Comparison of ENCODE assay signal across 18 cellular contexts in genomic region chr20:43680976-43681375, GRCh38. TPM values are rescaled to one million over a fixed set of nuclear protein-coding genes. Genes with fewer than 3 reads are reported as not detected.
A peak's percentile ranks its signal among the peaks of the same experiment; 100 is the strongest.
DNase-seq lines count a peak whose midpoint lies in the region; ATAC-seq and TF ChIP-seq lines count a peak whose summit lies in the region.
"Had no signal": no experiment of that assay in that cellular context is flagged by ENCODE, and none has a peak within 500 bp of the region (broad histone marks: within the 10 kb centered on the region; RNA-seq: fewer than 3 reads in every experiment).

No MANE protein-coding gene starts in this region.

- DNase-seq in EH (ENCODE audit: low read depth) (peak; percentile 29), IMR-90 (no peak), fibroblast of mammary gland (ENCODE audit: low read depth) (peak; percentile 66), HEK293T (ENCODE audit: extremely low spot score) (no peak), prostate gland (ENCODE audit: low spot score) (no peak), H4 (ENCODE audit: low spot score) (no peak)
- DNase-seq: activated CD4-positive, CD25-positive, alpha-beta regulatory T cell treated with anti-CD3 and anti-CD28 coated beads, Interleukin-2, amount 50 U/mL, for 72 hours; activated T-cell treated with anti-CD3 and anti-CD28 coated beads, Interleukin-2, amount 50 U/mL, for 4 hours; psoas muscle; SK-N-SH; stimulated activated CD4-positive, alpha-beta T cell treated with anti-CD3 and anti-CD28 coated beads, Interleukin-2, amount 100 ng/mL, for 24 hours; stimulated activated naive CD4-positive, alpha-beta T cell had no signal

- in situ Hi-C loops in IMR-90 (cut with MboI; ENCODE audit: low sequenced_read_pairs): no loop called here

- H2BK15ac ChIP-seq in IMR-90 (ENCODE audit: low read depth, low read length): no peak overlapping the region

- H3K9me3 ChIP-seq in IMR-90 (ENCODE audit: control insufficient read depth, insufficient read depth, low read length) (no peaks in the 10 kb centered on the region), prostate gland (no peaks in the 10 kb centered on the region)
- H3K9me3 ChIP-seq: gastroesophageal sphincter, psoas muscle, SK-N-SH had no signal

- H3K27ac ChIP-seq in IMR-90 (ENCODE audit: insufficient read depth, low read length) (no peak overlapping the region), prostate gland (no peak overlapping the region)
- H3K27ac ChIP-seq: gastroesophageal sphincter, psoas muscle had no signal

- H3K36me3 ChIP-seq in IMR-90 (ENCODE audit: control insufficient read depth, insufficient read depth, low read length): no peaks in the 10 kb centered on the region; the same call in 1 of the 2 replicates
- no peaks in the 10 kb centered on the region for H3K36me3 ChIP-seq in prostate gland
- H3K36me3 ChIP-seq: gastroesophageal sphincter had no signal

- no peak overlapping the region for H3K4me2 ChIP-seq in IMR-90 (ENCODE audit: low read depth, low read length)
- H3K4me2 ChIP-seq: SK-N-SH had no signal

- no TSS peak for BruUV-seq in IMR-90 (replicated peaks; lab: Mats Ljungman, UMichigan)

- H2AK9ac ChIP-seq in IMR-90 (replicated peaks; ENCODE audit: low read depth, low read length, poor library complexity): no peak overlapping the region

- H3K18ac ChIP-seq in IMR-90 (ENCODE audit: low read depth, low read length): no peak overlapping the region

- WGBS in IMR-90 (ENCODE audit: extremely low coverage in 2 of 2, insufficient read length in 1 of 2), 2 experiments: 100% methylated on average over 2 of the region's 7 CpGs; no CpG with 5 or more reads in 1 of the 2 experiments
- WGBS in prostate gland: 84% methylated on average over 7 of the region's 7 CpGs

- TF ChIP-seq POLR2A in IMR-90 (IDR thresholded peaks at IDR 0.05; ENCODE audit: low read depth, low read length) (no peak), prostate gland (IDR thresholded peaks at IDR 0.05) (no peak)

- no peak overlapping the region for H3K4ac ChIP-seq in IMR-90 (ENCODE audit: low read depth, low read length)

- intact Hi-C loops in IMR-90 (cut with micrococcal nuclease) (no loop called here), prostate gland (cut with DNase I) (no loop called here)

- no peak overlapping the region for H4K8ac ChIP-seq in IMR-90 (ENCODE audit: low read depth in 2 of 2, low read length in 2 of 2)

- no peak overlapping the region for H3K23ac ChIP-seq in IMR-90 (ENCODE audit: low read depth, low read length)

- POLR2A ChIA-PET in IMR-90 (lab: Charles Lee; ENCODE audit: unreplicated experiment) (no interaction called here), HEK293T (lab: Yijun Ruan, JAX) (no interaction called here)

- dilution Hi-C loops in IMR-90 (cut with HindIII; ENCODE audit: low sequenced_read_pairs, unreplicated experiment): no loop called here

- H2BK5ac ChIP-seq in IMR-90 (ENCODE audit: low read depth, low read length, poor library complexity, severe bottlenecking): no peak overlapping the region

- no peak overlapping the region for H4K5ac ChIP-seq in IMR-90 (ENCODE audit: low read depth, low read length)

- peaks cover 7% of the 10 kb centered on the region; the same call in 1 of the 2 replicates for H3K9me1 ChIP-seq in IMR-90 (ENCODE audit: insufficient read depth, low read length)

- TF ChIP-seq RAD21 in IMR-90 (IDR thresholded peaks at IDR 0.05; ENCODE audit: low read length): no peak

- no peak overlapping the region for H3K9ac ChIP-seq in IMR-90 (ENCODE audit: low read depth, low read length)
- H3K9ac ChIP-seq: SK-N-SH had no signal

- H2AK5ac ChIP-seq in IMR-90 (ENCODE audit: low read depth, low read length): no peak overlapping the region

- H2BK120ac ChIP-seq in IMR-90 (ENCODE audit: low read depth, low read length): no peak overlapping the region

- TF ChIP-seq CTCF in IMR-90 (conservative IDR thresholded peaks at IDR 0.05; ENCODE audit: low read depth, low read length): no peak
- no peak for TF ChIP-seq CTCF in fibroblast of mammary gland (conservative IDR thresholded peaks at IDR 0.05; ENCODE audit: control insufficient read depth, insufficient read depth, low read depth, low read length)
- no peak for TF ChIP-seq CTCF in prostate gland (IDR thresholded peaks at IDR 0.05)

- no peak overlapping the region for H4K91ac ChIP-seq in IMR-90 (ENCODE audit: insufficient read depth, low read depth, low read length)

- no peaks in the 10 kb centered on the region for H4K20me1 ChIP-seq in IMR-90 (ENCODE audit: insufficient read depth, low read length)

- no peaks in the 10 kb centered on the region for H3K4me1 ChIP-seq in IMR-90 (ENCODE audit: control insufficient read depth, insufficient read depth, low read length)
- H3K4me1 ChIP-seq in prostate gland (replicated peaks): no peaks in the 10 kb centered on the region
- H3K4me1 ChIP-seq: gastroesophageal sphincter, psoas muscle had no signal

- H3K56ac ChIP-seq in IMR-90 (ENCODE audit: extremely low read depth, insufficient read depth, low read length): no peak overlapping the region

- peaks cover 0 to 13% of the 10 kb centered on the region in 2 experiments; a peak in 2 of 4 replicates for H3K79me1 ChIP-seq in IMR-90 (ENCODE audit: low read depth in 1 of 2, low read length in 2 of 2)

- peak overlapping the region; percentile 8 for H2AFZ ChIP-seq in IMR-90 (replicated peaks; ENCODE audit: low read length, poor library complexity)

- CTCF ChIA-PET in IMR-90 (lab: Yijun Ruan, JAX) (interaction anchor here (1.2 to 1.6 kb wide), 2 partner anchors 11 to 143 kb away, joined by 3 to 4 read pairs; no protein-coding TSS in a partner anchor), HEK293T (lab: Yijun Ruan, JAX) (interaction anchor here (0.8 kb wide), 1 partner anchor 143 kb away, joined by 3 read pairs; no protein-coding TSS in a partner anchor)

- H3K14ac ChIP-seq in IMR-90 (replicated peaks; ENCODE audit: low read depth, low read length): no peak overlapping the region

- no peak overlapping the region for H2BK20ac ChIP-seq in IMR-90 (ENCODE audit: low read depth, low read length)

- H3K27me3 ChIP-seq in IMR-90 (ENCODE audit: control insufficient read depth, insufficient read depth, low read length): no peaks in the 10 kb centered on the region
- no peaks in the 10 kb centered on the region for H3K27me3 ChIP-seq in prostate gland (replicated peaks; ENCODE audit: insufficient read depth)
- H3K27me3 ChIP-seq: gastroesophageal sphincter had no signal

- H3K4me3 ChIP-seq in IMR-90 (ENCODE audit: insufficient read depth, low read depth, low read length) (no peak overlapping the region), fibroblast of mammary gland (ENCODE audit: control insufficient read depth, low read depth, low read length) (no peak overlapping the region), prostate gland (no peak overlapping the region)
- H3K4me3 ChIP-seq: gastroesophageal sphincter, psoas muscle had no signal

- ATAC-seq in GM19397 (IDR thresholded peaks at IDR 0.05; ENCODE audit: unreplicated experiment): peak; percentile 4
- ATAC-seq in IMR-90 (ENCODE audit: low read depth): no peak
- ATAC-seq in GM19467 (IDR thresholded peaks at IDR 0.05; ENCODE audit: unreplicated experiment): no peak
- ATAC-seq: gastroesophageal sphincter, psoas muscle had no signal

TF ChIP-seq in IMR-90, 13 proteins besides CTCF, POLR2A, EP300 and RAD21:
- TF ChIP-seq, protein P1, sequence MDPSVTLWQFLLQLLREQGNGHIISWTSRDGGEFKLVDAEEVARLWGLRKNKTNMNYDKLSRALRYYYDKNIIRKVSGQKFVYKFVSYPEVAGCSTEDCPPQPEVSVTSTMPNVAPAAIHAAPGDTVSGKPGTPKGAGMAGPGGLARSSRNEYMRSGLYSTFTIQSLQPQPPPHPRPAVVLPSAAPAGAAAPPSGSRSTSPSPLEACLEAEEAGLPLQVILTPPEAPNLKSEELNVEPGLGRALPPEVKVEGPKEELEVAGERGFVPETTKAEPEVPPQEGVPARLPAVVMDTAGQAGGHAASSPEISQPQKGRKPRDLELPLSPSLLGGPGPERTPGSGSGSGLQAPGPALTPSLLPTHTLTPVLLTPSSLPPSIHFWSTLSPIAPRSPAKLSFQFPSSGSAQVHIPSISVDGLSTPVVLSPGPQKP (IDR thresholded peaks at IDR 0.05; ENCODE audit: borderline replicate concordance, low read depth, low read length): no peak
- TF ChIP-seq MXI1 (IDR thresholded peaks at IDR 0.05; ENCODE audit: borderline replicate concordance, low read depth, low read length) (no peak), SMC3 (IDR thresholded peaks at IDR 0.05; ENCODE audit: low read depth, low read length) (no peak), MAZ (IDR thresholded peaks at IDR 0.05; ENCODE audit: borderline replicate concordance, low read depth, low read length) (no peak), BHLHE40 (IDR thresholded peaks at IDR 0.05; ENCODE audit: low read depth, low read length) (no peak)

TF ChIP-seq in HEK293T, 16 proteins besides CTCF, POLR2A, EP300 and RAD21:
- TF ChIP-seq FOXK2 (IDR thresholded peaks at IDR 0.05) (no peak), LEF1 (IDR thresholded peaks at IDR 0.05; ENCODE audit: borderline replicate concordance) (no peak)

RNA-seq across cellular contexts. Expression of gene MYBL2, which starts 14.1 kb away (rescaled TPM):
- 21.7 and 23.1 TPM in 2 replicates for total RNA-seq in IMR-90 (2012; rRNA removed)
- 12.4 and 13.2 TPM in 2 replicates for polyA plus RNA-seq in IMR-90 (2012; rRNA removed)
- 6.4 and 7.5 TPM in 2 replicates for polyA plus RNA-seq in IMR-90 (2012; cell fraction: cytosol; rRNA removed)
- polyA plus RNA-seq in IMR-90 (2012; cell fraction: nucleus; rRNA removed; ENCODE audit: low replicate concordance): 5.6 and 8.9 TPM in 2 replicates
- total RNA-seq in prostate gland: 10 to 100 TPM in 1 of 2 donors, under 1 TPM in 1; 0.36 to 11.6 TPM
- total RNA-seq in H4 (2014; rRNA removed; shearing (Covaris generic)): 21.3 and 40.8 TPM in 2 replicates

RNA-seq across cellular contexts. Expression of gene GTSF1L, which starts 45.8 kb away (rescaled TPM):
- not detected in 2 replicates for total RNA-seq in IMR-90 (2012; rRNA removed)
- polyA plus RNA-seq in IMR-90 (2012; rRNA removed): not detected in 2 replicates
- not detected in 2 replicates for polyA plus RNA-seq in IMR-90 (2012; cell fraction: cytosol; rRNA removed)
- polyA plus RNA-seq in IMR-90 (2012; cell fraction: nucleus; rRNA removed; ENCODE audit: low replicate concordance): not detected in 2 replicates
- total RNA-seq in prostate gland: 1 to 10 TPM in 1 of 2 donors, not detected in 1; 7.2 TPM
- total RNA-seq in H4 (2014; rRNA removed; shearing (Covaris generic)): not detected in 2 replicates
- total RNA-seq: activated T-cell treated with anti-CD3 and anti-CD28 coated beads, Interleukin-2, amount 50 U/mL, for 4 hours; astrocyte; gastroesophageal sphincter; mononuclear cell; psoas muscle had no signal
- polyA plus RNA-seq: BJ, psoas muscle, SK-N-SH had no signal

Comparison
In these comparisons a context has a peak if more than half of its experiments do, and no peak if none do; other contexts are left out.
1. DNase-seq: peak in EH (single experiment) and fibroblast of mammary gland (single experiment); none in IMR-90 (single experiment), HEK293T (single experiment), prostate gland (single experiment) and H4 (single experiment).